Comparison of ENCODE assay signal across 8 cellular contexts in the genomic region with DNA sequence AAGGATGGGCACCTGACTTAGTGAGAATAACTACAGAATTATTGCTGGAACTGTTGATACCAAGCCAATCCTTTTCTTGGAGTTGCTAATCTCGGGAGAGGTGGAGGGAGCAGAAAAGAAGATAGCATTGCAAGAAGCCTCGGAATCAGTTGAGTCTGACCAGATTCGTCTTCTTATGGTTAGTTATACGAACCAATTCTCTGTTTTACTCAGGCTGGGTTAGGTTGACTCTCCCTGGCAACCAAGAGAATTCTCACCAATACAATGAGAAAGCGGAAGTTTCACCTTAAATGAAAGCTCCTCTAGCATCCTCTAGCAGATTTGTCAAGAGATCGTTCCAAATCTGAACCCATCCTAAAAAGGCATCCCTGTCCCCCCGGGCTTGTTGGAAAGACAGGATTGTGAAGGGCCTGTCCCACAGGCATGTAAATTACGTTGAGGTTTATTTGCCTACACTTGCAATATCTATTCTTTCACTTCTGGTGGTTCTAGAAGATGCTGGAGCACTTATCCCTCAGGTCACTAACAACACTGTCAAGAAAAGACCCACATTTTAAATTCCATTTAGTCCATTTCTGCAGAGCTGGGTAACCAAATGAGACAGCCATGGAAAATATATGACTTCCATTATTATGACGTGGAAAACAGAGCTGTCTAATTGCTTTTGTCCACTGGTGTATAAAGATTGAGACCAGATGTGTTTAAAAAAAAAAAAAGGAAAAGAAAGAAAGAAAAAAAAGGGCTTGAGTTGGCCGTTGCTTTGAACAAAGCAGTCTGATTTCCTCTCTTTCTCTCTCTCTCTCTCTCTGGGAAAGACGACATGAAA. TPM values are rescaled to one million over a fixed set of nuclear protein-coding genes. Genes with fewer than 3 reads are reported as not detected.
DNase-seq lines count a peak whose midpoint lies in the region; ATAC-seq, FAIRE-seq and TF ChIP-seq lines count a peak whose summit lies in the region.

No MANE protein-coding gene starts in this region.

- WGBS in tibial nerve, 2 donors: 60 to 63% methylated on average over 11 of the region's 11 CpGs

- H3K27ac ChIP-seq in tibial nerve: peak overlapping the region; percentile 2 to 85 (median 52)
- H3K27ac ChIP-seq in Peyer's patch: peak overlapping the region in 1 of 4 donors; percentile 42

- FAIRE-seq in GM19239 (lab: Jason Lieb, UNC): peak; percentile 97

- H3K4me3 ChIP-seq in AG09309 (ENCODE audit: control insufficient read depth, low read depth, low read length) (peak overlapping the region; percentile 32; the same call in 1 of the 2 replicates), endocrine pancreas (ENCODE audit: control insufficient read depth, insufficient read depth, low read length) (peak overlapping the region; percentile 48), tibial nerve (peak overlapping the region; percentile 8 to 44 (median 22)), Peyer's patch (peak overlapping the region in 1 of 4 donors; percentile 24)

- no peaks in the 10 kb centered on the region for H3K4me1 ChIP-seq in endocrine pancreas (ENCODE audit: control insufficient read depth, insufficient read depth, low read length)
- H3K4me1 ChIP-seq in tibial nerve: peaks cover 0 to 16% (median 3%) of the 10 kb centered on the region in 4 donors
- H3K4me1 ChIP-seq in Peyer's patch: peaks cover 0 to 6% (median 0%) of the 10 kb centered on the region in 4 donors

- H3K9me3 ChIP-seq in endocrine pancreas (ENCODE audit: control insufficient read depth, low read length): no peaks in the 10 kb centered on the region
- H3K9me3 ChIP-seq in tibial nerve: no peaks in the 10 kb centered on the region
- no peaks in the 10 kb centered on the region for H3K9me3 ChIP-seq in Peyer's patch

- no peak for TF ChIP-seq EP300 in tibial nerve (IDR thresholded peaks at IDR 0.05)

- H3K36me3 ChIP-seq in endocrine pancreas (ENCODE audit: control insufficient read depth, insufficient read depth, low read length): no peaks in the 10 kb centered on the region
- no peaks in the 10 kb centered on the region for H3K36me3 ChIP-seq in tibial nerve
- no peaks in the 10 kb centered on the region for H3K36me3 ChIP-seq in Peyer's patch

- ATAC-seq in HG03135 (IDR thresholded peaks at IDR 0.05; ENCODE audit: unreplicated experiment): peak; percentile 86

- DNase-seq in AG09309 (ENCODE audit: low read depth): no peak
- DNase-seq in GM19239 (ENCODE audit: insufficient read length, low spot score): peak; percentile 54
- no peak for DNase-seq in tibial nerve (ENCODE audit: low spot score in 2 of 2)
- no peak for DNase-seq in hypothalamus (lab: John Stamatoyannopoulos, UW)
- DNase-seq in cerebellum (ENCODE audit: low spot score): no peak
- DNase-seq in Peyer's patch: no peak

- H3K9ac ChIP-seq in endocrine pancreas (ENCODE audit: control insufficient read depth, insufficient read depth, low read length): no peak overlapping the region

- TF ChIP-seq POLR2A in tibial nerve (IDR thresholded peaks at IDR 0.05) (no peak), Peyer's patch (IDR thresholded peaks at IDR 0.05) (no peak)

- H3K27me3 ChIP-seq in endocrine pancreas (ENCODE audit: control insufficient read depth, insufficient read depth, low read length): no peaks in the 10 kb centered on the region
- H3K27me3 ChIP-seq in tibial nerve: no peaks in the 10 kb centered on the region
- no peaks in the 10 kb centered on the region for H3K27me3 ChIP-seq in Peyer's patch

- no peak for TF ChIP-seq CTCF in AG09309 (IDR thresholded peaks at IDR 0.05; ENCODE audit: control insufficient read depth, insufficient read depth, low read depth, low read length, missing control alignments)
- TF ChIP-seq CTCF in tibial nerve (IDR thresholded peaks at IDR 0.05): no peak
- TF ChIP-seq CTCF in Peyer's patch (IDR thresholded peaks at IDR 0.05): no peak

RNA-seq across cellular contexts. Expression of gene UBE2E1, which starts 43.3 kb away (rescaled TPM):
- total RNA-seq in tibial nerve (100 to 1,000 TPM in 2 of 4 donors, 10 to 100 TPM in 2; 55.1 to 132 (median 99.5) TPM), cerebellum (76.2 TPM), Peyer's patch (10 to 100 TPM; 26.1 to 58.6 (median 43.0) TPM)
